ENCODE assay signal across 30 cellular contexts in the genomic region with DNA sequence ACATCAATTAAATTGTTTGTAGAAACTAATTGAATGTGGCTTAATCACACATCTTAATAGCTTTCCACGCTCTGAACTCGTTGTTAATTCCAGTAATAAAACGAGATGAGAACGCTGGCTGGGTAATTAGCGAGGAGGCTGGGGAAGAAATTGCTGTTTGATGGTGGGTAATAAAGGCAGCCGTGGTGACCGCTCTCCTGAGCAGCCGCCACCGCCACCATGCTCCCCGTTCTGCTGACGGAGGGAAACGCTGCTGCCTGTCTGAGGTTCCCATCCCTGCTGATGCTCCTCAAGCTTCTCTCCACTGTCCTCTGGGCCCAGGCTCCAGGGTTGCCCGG. TPM values are rescaled to one million over a fixed set of nuclear protein-coding genes. Genes with fewer than 3 reads are reported as not detected.
"Had no signal": no experiment of that assay in that cellular context is flagged by ENCODE, and none has a peak within 500 bp of the region (broad histone marks: within the 10 kb centered on the region; RNA-seq: fewer than 3 reads in every experiment).

No MANE protein-coding gene starts in this region.

- ATAC-seq: activated CD4-positive, CD25-positive, alpha-beta regulatory T cell treated with anti-CD3 and anti-CD28 coated beads, Interleukin-2, amount 50 U/mL, for 24 hours; activated naive CD8-positive, alpha-beta T cell treated with anti-CD3 and anti-CD28 coated beads, Interleukin-2, amount 50 U/mL, for 24 hours; activated T-helper 17 cell treated with anti-CD3 and anti-CD28 coated beads, Interleukin-2, amount 50 U/mL, for 72 hours; left colon had no signal

- H3K27me3 ChIP-seq: breast epithelium, colonic mucosa, gastroesophageal sphincter, hepatocyte, spleen, upper lobe of left lung, vagina had no signal

- H3K27ac Mint-ChIP-seq: activated CD4-positive, alpha-beta memory T cell treated with anti-CD3 and anti-CD28 coated beads for 36 hours; activated naive CD4-positive, alpha-beta T cell treated with anti-CD3 and anti-CD28 coated beads, Interleukin-2, amount 50 U/mL, for 24 hours; activated naive CD8-positive, alpha-beta T cell treated with anti-CD3 and anti-CD28 coated beads, Interleukin-2, amount 50 U/mL, for 24 hours; activated T-helper 17 cell treated with anti-CD3 and anti-CD28 coated beads, Interleukin-2, amount 50 U/mL, for 72 hours had no signal

- H3K27ac ChIP-seq: breast epithelium, colonic mucosa, gastroesophageal sphincter, hepatocyte, lower lobe of right lung, spleen, upper lobe of left lung, vagina had no signal

- H3K36me3 Mint-ChIP-seq: activated naive CD4-positive, alpha-beta T cell treated with anti-CD3 and anti-CD28 coated beads, Interleukin-2, amount 50 U/mL, for 24 hours had no signal

- H3K4me1 ChIP-seq: breast epithelium, lower lobe of right lung had no signal

- H3K9me3 ChIP-seq: breast epithelium, colonic mucosa, gastroesophageal sphincter, lower lobe of right lung, spleen, upper lobe of left lung, vagina had no signal

- H3K27me3 Mint-ChIP-seq: activated CD4-positive, alpha-beta memory T cell treated with anti-CD3 and anti-CD28 coated beads for 36 hours; activated naive CD4-positive, alpha-beta T cell treated with anti-CD3 and anti-CD28 coated beads, Interleukin-2, amount 50 U/mL, for 24 hours; activated naive CD8-positive, alpha-beta T cell treated with anti-CD3 and anti-CD28 coated beads, Interleukin-2, amount 50 U/mL, for 24 hours; activated T-helper 17 cell treated with anti-CD3 and anti-CD28 coated beads, Interleukin-2, amount 50 U/mL, for 72 hours; central memory CD8-positive, alpha-beta T cell had no signal

- H3K36me3 ChIP-seq: colonic mucosa had no signal

- H3K4me3 Mint-ChIP-seq: activated CD4-positive, alpha-beta memory T cell treated with anti-CD3 and anti-CD28 coated beads for 36 hours; activated naive CD4-positive, alpha-beta T cell treated with anti-CD3 and anti-CD28 coated beads, Interleukin-2, amount 50 U/mL, for 24 hours; activated naive CD8-positive, alpha-beta T cell treated with anti-CD3 and anti-CD28 coated beads, Interleukin-2, amount 50 U/mL, for 24 hours; activated T-helper 17 cell treated with anti-CD3 and anti-CD28 coated beads, Interleukin-2, amount 50 U/mL, for 72 hours; central memory CD8-positive, alpha-beta T cell; neural crest cell had no signal

- H3K4me1 Mint-ChIP-seq: activated naive CD4-positive, alpha-beta T cell treated with anti-CD3 and anti-CD28 coated beads, Interleukin-2, amount 50 U/mL, for 24 hours; activated naive CD8-positive, alpha-beta T cell treated with anti-CD3 and anti-CD28 coated beads, Interleukin-2, amount 50 U/mL, for 24 hours; activated T-helper 17 cell treated with anti-CD3 and anti-CD28 coated beads, Interleukin-2, amount 50 U/mL, for 72 hours; central memory CD8-positive, alpha-beta T cell had no signal

- H3K4me3 ChIP-seq: breast epithelium, colonic mucosa, gastroesophageal sphincter, hepatocyte, lower lobe of right lung, spleen, upper lobe of left lung, vagina had no signal

- H3K9me3 Mint-ChIP-seq: activated CD4-positive, alpha-beta memory T cell treated with anti-CD3 and anti-CD28 coated beads for 36 hours; activated naive CD4-positive, alpha-beta T cell treated with anti-CD3 and anti-CD28 coated beads, Interleukin-2, amount 50 U/mL, for 24 hours; activated naive CD8-positive, alpha-beta T cell treated with anti-CD3 and anti-CD28 coated beads, Interleukin-2, amount 50 U/mL, for 24 hours; activated T-helper 17 cell treated with anti-CD3 and anti-CD28 coated beads, Interleukin-2, amount 50 U/mL, for 72 hours; central memory CD8-positive, alpha-beta T cell; neural crest cell had no signal

- DNase-seq: activated CD4-positive, alpha-beta memory T cell treated with anti-CD3 and anti-CD28 coated beads for 36 hours; activated CD4-positive, alpha-beta T cell treated with anti-CD3 and anti-CD28 coated beads for 48 hours; activated CD8-positive, alpha-beta memory T cell treated with anti-CD3 and anti-CD28 coated beads, Interleukin-2, amount 50 U/mL, for 4 hours; activated naive CD8-positive, alpha-beta T cell treated with anti-CD3 and anti-CD28 coated beads, Interleukin-2, amount 50 U/mL, for 24 hours; activated T-cell treated with anti-CD3 and anti-CD28 coated beads, Interleukin-2, amount 50 U/mL, for 1 hour; colonic mucosa; effector memory CD4-positive, alpha-beta T cell; erythroblast; islet precursor cell; left colon; mesenchymal stem cell; spleen; stimulated activated naive CD4-positive, alpha-beta T cell treated with Interleukin-2 at 50 U/mL for 16 hours had no signal

RNA-seq across cellular contexts. Expression of a gene that starts 36.2 kb away (rescaled TPM):
- total RNA-seq: activated CD4-positive, alpha-beta memory T cell treated with anti-CD3 and anti-CD28 coated beads for 36 hours; activated CD8-positive, alpha-beta memory T cell treated with anti-CD3 and anti-CD28 coated beads for 36 hours; breast epithelium; colonic mucosa; dermis microvascular lymphatic vessel endothelial cell; fibroblast of lung; fibroblast of villous mesenchyme; gastroesophageal sphincter; hepatocyte; left colon; lower lobe of right lung; occipital lobe; spleen; T-helper 1 cell treated with Interleukin-12 subunit alpha and Interleukin-12 subunit beta and Interleukin-4 antibody, amounts not matched to agents 30 ng/mL and 1 ng/mL, for 36 hours; upper lobe of left lung; vagina had no signal

RNA-seq across cellular contexts. Expression of a gene that starts 55.8 kb away (rescaled TPM):
- total RNA-seq: activated CD4-positive, alpha-beta memory T cell treated with anti-CD3 and anti-CD28 coated beads for 36 hours; activated CD8-positive, alpha-beta memory T cell treated with anti-CD3 and anti-CD28 coated beads for 36 hours; activated T-helper 17 cell treated with anti-CD3 and anti-CD28 coated beads, Interleukin-2, amount 50 U/mL, for 72 hours; breast epithelium; colonic mucosa; dermis microvascular lymphatic vessel endothelial cell; fibroblast of lung; fibroblast of villous mesenchyme; gastroesophageal sphincter; hepatocyte; left colon; lower lobe of right lung; neural crest cell; occipital lobe; spleen; T-helper 1 cell treated with Interleukin-12 subunit alpha and Interleukin-12 subunit beta and Interleukin-4 antibody, amounts not matched to agents 30 ng/mL and 1 ng/mL, for 36 hours; upper lobe of left lung; vagina had no signal
